24 cellular contexts compared by ENCODE assay signal in the genomic region with DNA sequence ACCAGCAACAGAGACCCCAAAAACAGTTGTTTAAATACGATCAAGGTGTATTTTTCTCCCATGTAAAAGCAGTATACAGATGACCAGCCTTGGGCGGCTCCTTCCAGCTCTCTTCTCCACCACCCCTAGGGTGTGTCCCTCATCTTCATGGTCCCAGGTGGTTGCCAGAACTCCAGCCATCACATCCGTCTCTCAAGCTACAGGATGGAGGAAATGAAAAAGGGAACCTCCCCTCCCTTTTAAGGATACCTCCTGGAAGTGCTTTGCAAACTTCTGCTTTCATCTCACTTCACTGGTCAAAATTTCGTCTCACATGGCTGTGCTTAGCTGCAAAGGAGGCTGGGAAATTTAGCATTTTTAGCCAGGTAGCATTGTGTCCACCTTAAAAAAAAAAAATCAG. TPM values are rescaled to one million over a fixed set of nuclear protein-coding genes. Genes with fewer than 3 reads are reported as not detected.
"Had no signal": no experiment of that assay in that cellular context is flagged by ENCODE, and none has a peak within 500 bp of the region (broad histone marks: within the 10 kb centered on the region; RNA-seq: fewer than 3 reads in every experiment).

No MANE protein-coding gene starts in this region.

- H3K27ac Mint-ChIP-seq: effector memory CD8-positive, alpha-beta T cell; naive thymus-derived CD8-positive, alpha-beta T cell had no signal

- DNase-seq: cortex of kidney; effector memory CD8-positive, alpha-beta T cell; gastrocnemius medialis; heart right ventricle; islet precursor cell; mammary epithelial cell; mucosa of descending colon; naive thymus-derived CD8-positive, alpha-beta T cell; nucleus accumbens; ovary; sigmoid colon; stimulated activated CD4-positive, alpha-beta T cell treated with anti-CD3 and anti-CD28 coated beads, Interleukin-2, amount 100 ng/mL, for 24 hours; stimulated activated CD4-positive, alpha-beta T cell treated with anti-CD3 and anti-CD28 coated beads, Interleukin-4, amount 100 ng/mL, for 4 hours; stimulated activated naive CD4-positive, alpha-beta T cell; stomach; substantia nigra; transverse colon had no signal

- H3K4me3 Mint-ChIP-seq: effector memory CD8-positive, alpha-beta T cell had no signal

- H3K27me3 ChIP-seq: esophagus muscularis mucosa, gastrocnemius medialis, ovary, right atrium auricular region, sigmoid colon, transverse colon had no signal

- H3K27ac ChIP-seq: epithelial cell of prostate, esophagus muscularis mucosa, gastrocnemius medialis, heart right ventricle, ovary, right atrium auricular region, sigmoid colon, skin epidermis, stomach, thoracic aorta had no signal

- H3K9me3 Mint-ChIP-seq: effector memory CD8-positive, alpha-beta T cell; naive thymus-derived CD8-positive, alpha-beta T cell had no signal

- H3K36me3 Mint-ChIP-seq: naive thymus-derived CD8-positive, alpha-beta T cell had no signal

- H3K9me3 ChIP-seq: esophagus muscularis mucosa, gastrocnemius medialis, mucosa of descending colon, ovary, right atrium auricular region, sigmoid colon, stomach, thoracic aorta, transverse colon had no signal

- H3K36me3 ChIP-seq: esophagus muscularis mucosa, gastrocnemius medialis, heart right ventricle, ovary, right atrium auricular region, sigmoid colon, stomach, thoracic aorta, transverse colon had no signal

- H3K4me3 ChIP-seq: esophagus muscularis mucosa, gastrocnemius medialis, heart right ventricle, mucosa of descending colon, ovary, right atrium auricular region, sigmoid colon, skin epidermis, stomach, thoracic aorta, transverse colon had no signal

- H3K4me1 ChIP-seq: gastrocnemius medialis, right atrium auricular region, sigmoid colon had no signal

RNA-seq across cellular contexts. Expression of a gene that starts 59.3 kb away (rescaled TPM):
- total RNA-seq: fibroblast of villous mesenchyme, gastrocnemius medialis, left lobe of liver, stomach had no signal
- polyA plus RNA-seq: mammary epithelial cell had no signal
